ENCODE assay signal across 16 cellular contexts in genomic region chr15:29944925-29945324, GRCh38.
DNase-seq lines count a peak whose midpoint lies in the region; ATAC-seq, FAIRE-seq and TF ChIP-seq lines count a peak whose summit lies in the region.
"Had no signal": no experiment of that assay in that cellular context is flagged by ENCODE, and none has a peak within 500 bp of the region (broad histone marks: within the 10 kb centered on the region; RNA-seq: fewer than 3 reads in every experiment).

No MANE protein-coding gene starts in this region.

- H3K27me3 ChIP-seq in keratinocyte (ENCODE audit: control insufficient read depth, extremely low read depth, insufficient read depth, low read length) (no peaks in the 10 kb centered on the region), upper lobe of right lung (no peaks in the 10 kb centered on the region)

- H3K4me3 Mint-ChIP-seq in activated CD8-positive, alpha-beta memory T cell treated with anti-CD3 and anti-CD28 coated beads, Interleukin-2, amount 10 ng/mL, durations not matched to agents 7 days and 5 days = no peak overlapping the region
- H3K4me3 Mint-ChIP-seq: B cell; CD4-positive, alpha-beta T cell; HFFc6 had no signal

- no peaks in the 10 kb centered on the region for H3K9me1 ChIP-seq in keratinocyte (ENCODE audit: control insufficient read depth, extremely low read depth, insufficient read depth, low read length)

- 85% methylated on average over 2 of the region's 2 CpGs for whole genome bisulfite sequencing in A549 (ENCODE audit: missing lambda C conversion rate)

- TF ChIP-seq RAD21 in A549 (conservative IDR thresholded peaks at IDR 0.05 in 1 of 2, IDR thresholded peaks at IDR 0.05 in 1 of 2) = no peak

- H3K4me1 Mint-ChIP-seq in activated CD8-positive, alpha-beta memory T cell treated with anti-CD3 and anti-CD28 coated beads, Interleukin-2, amount 10 ng/mL, durations not matched to agents 7 days and 5 days = no peaks in the 10 kb centered on the region
- H3K4me1 Mint-ChIP-seq: B cell had no signal

- FAIRE-seq in A549 (lab: Jason Lieb, UNC) (peak; percentile 13), keratinocyte (lab: Jason Lieb, UNC) (peak; percentile 36)
- FAIRE-seq: HepG2, HTR-8/SVneo had no signal

- TF ChIP-seq EP300 in A549 (IDR thresholded peaks at IDR 0.05) = no peak

- H3K27ac Mint-ChIP-seq in activated CD8-positive, alpha-beta memory T cell treated with anti-CD3 and anti-CD28 coated beads, Interleukin-2, amount 10 ng/mL, durations not matched to agents 7 days and 5 days = no peak overlapping the region
- H3K27ac Mint-ChIP-seq: B cell; CD4-positive, alpha-beta T cell had no signal

- H2AFZ ChIP-seq in keratinocyte (ENCODE audit: control insufficient read depth, low read length) = no peak overlapping the region

- no peak for TF ChIP-seq CTCF in A549 (IDR thresholded peaks at IDR 0.05)
- TF ChIP-seq CTCF in keratinocyte (optimal IDR thresholded peaks at IDR 0.05 in 1 of 3, IDR thresholded peaks at IDR 0.05 in 1 of 3, conservative IDR thresholded peaks at IDR 0.05 in 1 of 3; ENCODE audit: extremely low read depth in 1 of 3, insufficient read depth in 2 of 3, low read length in 3 of 3) = no peak
- no peak for TF ChIP-seq CTCF in upper lobe of right lung (IDR thresholded peaks at IDR 0.05)

- TF ChIP-seq POLR2A in A549 (IDR thresholded peaks at IDR 0.05; ENCODE audit: low read length) = no peak

- H3K9me3 Mint-ChIP-seq in activated CD8-positive, alpha-beta memory T cell treated with anti-CD3 and anti-CD28 coated beads, Interleukin-2, amount 10 ng/mL, durations not matched to agents 7 days and 5 days (ENCODE audit: low read depth) = no peaks in the 10 kb centered on the region
- H3K9me3 Mint-ChIP-seq: CD4-positive, alpha-beta T cell had no signal

- POLR2A ChIA-PET in A549 (lab: Yijun Ruan, JAX) = interaction anchor here (0.6 kb wide), 1 partner anchor 130 kb away, joined by 5 read pairs; no protein-coding TSS in a partner anchor

- H3K4me2 ChIP-seq in A549 = no peak overlapping the region
- H3K4me2 ChIP-seq in keratinocyte (ENCODE audit: control insufficient read depth, extremely low read depth, insufficient read depth, low read depth, low read length) = no peak overlapping the region

- no peaks in the 10 kb centered on the region for H3K27me3 Mint-ChIP-seq in activated CD8-positive, alpha-beta memory T cell treated with anti-CD3 and anti-CD28 coated beads, Interleukin-2, amount 10 ng/mL, durations not matched to agents 7 days and 5 days
- H3K27me3 Mint-ChIP-seq: B cell had no signal

- ATAC-seq in A549 (no peak), upper lobe of right lung (peak; percentile 53)
- no peak for ATAC-seq in activated CD8-positive, alpha-beta memory T cell treated with anti-CD3 and anti-CD28 coated beads, Interleukin-2, amount 10 ng/mL, durations not matched to agents 7 days and 5 days
- ATAC-seq: HepG2 had no signal

- DNase-seq in A549 (ENCODE audit: low read depth in 1 of 2, low spot score in 1 of 2) (no peak), keratinocyte (ENCODE audit: low read depth, low spot score) (no peak), upper lobe of right lung (no peak), NCI-H2107 treated with DMSO at 0.1 percent for 48 hours (lab: John Stamatoyannopoulos, UW; ENCODE audit: unreplicated experiment) (no peak)
- no peak for DNase-seq in activated CD8-positive, alpha-beta memory T cell treated with anti-CD3 and anti-CD28 coated beads, Interleukin-2, amount 10 ng/mL, durations not matched to agents 7 days and 5 days
- no peak for DNase-seq in activated CD8-positive, alpha-beta memory T cell treated with anti-CD3 and anti-CD28 coated beads, Interleukin-2, amount 50 U/mL, for 48 hours
- DNase-seq: C1 segment of cervical spinal cord; Calu3; CD4-positive, alpha-beta T cell; DMS 273 treated with DMSO at 0.1 percent for 48 hours; HCEC 1CT; HFFc6 had no signal

- CTCF ChIA-PET in A549 (lab: Yijun Ruan, JAX) = interaction anchor here (0.8 to 3.6 kb wide), 6 partner anchors 12 to 197 kb away, joined by 3 to 20 read pairs (median 3); no protein-coding TSS in a partner anchor
- CTCF ChIA-PET in activated CD8-positive, alpha-beta memory T cell treated with anti-CD3 and anti-CD28 coated beads, Interleukin-2, amount 10 ng/mL, durations not matched to agents 7 days and 5 days (lab: Charles Lee) = no interaction called here

- no peak overlapping the region for H3K9ac ChIP-seq in keratinocyte (ENCODE audit: control insufficient read depth, extremely low read depth, insufficient read depth, low read length)

- H3K4me3 ChIP-seq in A549 (no peak overlapping the region), keratinocyte (ENCODE audit: control insufficient read depth in 2 of 3, extremely low read depth in 1 of 3, insufficient read depth in 2 of 3, low read depth in 1 of 3, low read length in 3 of 3) (no peak overlapping the region), upper lobe of right lung (no peak overlapping the region)

- H3K27ac ChIP-seq in A549 (no peak overlapping the region), angular gyrus (ENCODE audit: low read depth, low read length) (peak overlapping the region; percentile 20), keratinocyte (ENCODE audit: control insufficient read depth, insufficient read depth, low read length) (peak overlapping the region; percentile 84), upper lobe of right lung (no peak overlapping the region)

- no peaks in the 10 kb centered on the region for H4K20me1 ChIP-seq in keratinocyte (ENCODE audit: control insufficient read depth, extremely low read depth, insufficient read depth, low read length)

- H3K79me2 ChIP-seq in keratinocyte (ENCODE audit: control insufficient read depth, insufficient read depth, low read length) = no peaks in the 10 kb centered on the region

- H3K9me3 ChIP-seq in A549 (no peaks in the 10 kb centered on the region), keratinocyte (ENCODE audit: control insufficient read depth, low read depth, low read length) (peaks cover 9% of the 10 kb centered on the region), upper lobe of right lung (no peaks in the 10 kb centered on the region)

- dilution Hi-C loops in keratinocyte (cut with MboI; ENCODE audit: extremely low pct_ligation_motif_present, low sequenced_read_pairs) = no loop called here

- no peaks in the 10 kb centered on the region for H3K36me3 Mint-ChIP-seq in activated CD8-positive, alpha-beta memory T cell treated with anti-CD3 and anti-CD28 coated beads, Interleukin-2, amount 10 ng/mL, durations not matched to agents 7 days and 5 days

- intact Hi-C loops in upper lobe of right lung (cut with DNase I) = no loop called here

- H3K4me1 ChIP-seq in A549 (0 out of 3 replicates have a peak, but pooled peaks cover 3% of the 10 kb centered on the region), keratinocyte (ENCODE audit: control insufficient read depth, extremely low read depth, insufficient read depth, low read length) (peaks cover 21% of the 10 kb centered on the region), upper lobe of right lung (no peaks in the 10 kb centered on the region)

- H3K36me3 ChIP-seq in keratinocyte (ENCODE audit: control insufficient read depth in 2 of 2, extremely low read depth in 1 of 2, insufficient read depth in 2 of 2, low read length in 2 of 2) = no peaks in the 10 kb centered on the region
- no peaks in the 10 kb centered on the region for H3K36me3 ChIP-seq in upper lobe of right lung

TF ChIP-seq in A549, 52 proteins besides CTCF, POLR2A, EP300 and RAD21:
- no peak for TF ChIP-seq NR3C1 (IDR thresholded peaks at IDR 0.05)
- TF ChIP-seq PHF8 (IDR thresholded peaks at IDR 0.05; ENCODE audit: borderline replicate concordance, low read depth) = no peak
- TF ChIP-seq ESRRA (IDR thresholded peaks at IDR 0.05; ENCODE audit: borderline replicate concordance, low read length) = no peak
- no peak for TF ChIP-seq KDM1A (IDR thresholded peaks at IDR 0.05; ENCODE audit: low read depth)

Comparison
In these comparisons a context has a peak if more than half of its experiments do, and no peak if none do; other contexts are left out.
1. H3K27ac ChIP-seq: peak in angular gyrus (single experiment) and keratinocyte (single experiment); none in A549 (0 of 2) and upper lobe of right lung (single experiment).